In the genomic region with DNA sequence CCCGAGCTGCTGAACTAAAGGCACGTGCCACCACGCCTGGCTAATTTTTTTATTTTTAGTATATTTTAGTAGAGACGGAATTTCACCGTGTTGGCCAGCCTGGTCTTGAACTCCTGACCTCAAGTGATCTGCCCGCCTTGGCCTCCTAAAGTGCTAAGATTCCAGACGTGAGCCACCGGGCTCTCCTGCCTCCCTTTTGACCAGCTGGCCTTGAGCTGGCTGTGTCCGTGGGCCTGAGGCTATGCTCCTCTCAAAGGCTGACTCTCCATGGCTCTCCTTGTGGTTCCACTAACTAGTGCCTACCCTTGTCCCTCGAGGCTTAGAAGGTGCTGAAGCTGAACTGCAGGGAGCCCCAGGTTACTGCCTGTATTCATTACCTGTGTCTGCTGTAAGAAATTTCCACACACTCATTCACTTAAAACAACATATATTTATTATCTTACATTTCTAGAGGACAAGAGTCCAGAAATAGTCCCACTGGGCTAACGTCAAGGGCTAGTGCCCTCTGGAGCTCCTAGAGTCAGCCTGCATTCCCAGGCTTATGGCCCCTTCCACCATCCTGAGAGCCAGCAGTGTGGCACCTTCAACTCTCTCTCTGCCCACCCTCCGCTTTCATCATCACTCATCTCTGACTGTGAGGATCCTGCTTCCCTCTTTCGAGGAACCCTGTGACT, we compare ENCODE assay signal across 24 cellular contexts. TPM values are rescaled to one million over a fixed set of nuclear protein-coding genes. Genes with fewer than 3 reads are reported as not detected.
DNase-seq lines count a peak whose midpoint lies in the region; ATAC-seq and TF ChIP-seq lines count a peak whose summit lies in the region.
"Had no signal": no experiment of that assay in that cellular context is flagged by ENCODE, and none has a peak within 500 bp of the region (broad histone marks: within the 10 kb centered on the region; RNA-seq: fewer than 3 reads in every experiment).

No MANE protein-coding gene starts in this region.

- no peaks in the 10 kb centered on the region for H3K36me3 Mint-ChIP-seq in MCF 10A (ENCODE audit: insufficient read depth, unreplicated experiment)
- no peaks in the 10 kb centered on the region for H3K36me3 Mint-ChIP-seq in activated T-helper 17 cell treated with anti-CD3 and anti-CD28 coated beads, Interleukin-2, amount 50 U/mL, for 72 hours (ENCODE audit: low read depth)

- no peaks in the 10 kb centered on the region for H3K27me3 ChIP-seq in breast epithelium
- no peaks in the 10 kb centered on the region for H3K27me3 ChIP-seq in foreskin keratinocyte
- no peaks in the 10 kb centered on the region for H3K27me3 ChIP-seq in upper lobe of right lung
- H3K27me3 ChIP-seq: heart left ventricle, suprapubic skin, uterus had no signal

- H3K27ac ChIP-seq in breast epithelium (no peak overlapping the region), RWPE1 (peak overlapping the region; percentile 98), foreskin keratinocyte (peak overlapping the region; percentile 87), upper lobe of right lung (no peak overlapping the region)
- H3K27ac ChIP-seq: heart left ventricle, suprapubic skin, uterus had no signal

- H3K27ac Mint-ChIP-seq in MCF 10A (ENCODE audit: low read depth, unreplicated experiment) = peak overlapping the region; percentile 88
- no peak overlapping the region for H3K27ac Mint-ChIP-seq in activated T-helper 17 cell treated with anti-CD3 and anti-CD28 coated beads, Interleukin-2, amount 50 U/mL, for 72 hours
- H3K27ac Mint-ChIP-seq: activated naive CD4-positive, alpha-beta T cell treated with anti-CD3 and anti-CD28 coated beads for 36 hours; naive thymus-derived CD4-positive, alpha-beta T cell had no signal

- BruUV-seq in MCF 10A (replicated peaks; lab: Mats Ljungman, UMichigan) = no TSS peak

- CTCF ChIA-PET in MCF 10A (lab: Yijun Ruan, JAX) (interaction anchor here (0.6 to 1.9 kb wide), 4 partner anchors 9 to 297 kb away, joined by 3 to 6 read pairs (median 4); no protein-coding TSS in a partner anchor), RWPE1 (lab: Yijun Ruan, JAX) (interaction anchor here (1.2 kb wide), 1 partner anchor 11 kb away, joined by 3 read pairs; no protein-coding TSS in a partner anchor)

- no peaks in the 10 kb centered on the region for H3K9me3 Mint-ChIP-seq in MCF 10A (ENCODE audit: unreplicated experiment)
- no peaks in the 10 kb centered on the region for H3K9me3 Mint-ChIP-seq in activated T-helper 17 cell treated with anti-CD3 and anti-CD28 coated beads, Interleukin-2, amount 50 U/mL, for 72 hours
- H3K9me3 Mint-ChIP-seq: activated naive CD4-positive, alpha-beta T cell treated with anti-CD3 and anti-CD28 coated beads for 36 hours; activated T-cell treated with anti-CD3 and anti-CD28 coated beads, Interleukin-2, amount 50 U/mL, for 24 hours; central memory CD8-positive, alpha-beta T cell; naive thymus-derived CD4-positive, alpha-beta T cell had no signal

- H3K9me3 ChIP-seq in breast epithelium = no peaks in the 10 kb centered on the region
- no peaks in the 10 kb centered on the region for H3K9me3 ChIP-seq in upper lobe of right lung
- H3K9me3 ChIP-seq: heart left ventricle, suprapubic skin, uterus had no signal

- DNase-seq in MCF 10A (ENCODE audit: unreplicated experiment) (no peak), breast epithelium (ENCODE audit: low spot score in 2 of 2) (no peak), RWPE1 (ENCODE audit: low spot score) (no peak), foreskin keratinocyte (no peak), upper lobe of right lung (no peak), NOMO-1 treated with DMSO at 0.1 percent for 48 hours (lab: John Stamatoyannopoulos, UW; ENCODE audit: unreplicated experiment) (no peak), amniotic stem cell (lab: John Stamatoyannopoulos, UW) (no peak)
- DNase-seq: activated T-cell treated with anti-CD3 and anti-CD28 coated beads, Interleukin-2, amount 50 U/mL, for 24 hours; amygdala; C1 segment of cervical spinal cord; naive thymus-derived CD4-positive, alpha-beta T cell; NCI-H2029 treated with DMSO at 0.1 percent for 48 hours; NCI-H2227 treated with DMSO at 0.1 percent for 48 hours; NCI-H69; nucleus accumbens; uterus had no signal

- TF ChIP-seq CTCF in MCF 10A (IDR thresholded peaks at IDR 0.05; ENCODE audit: unreplicated experiment) (no peak), breast epithelium (IDR thresholded peaks at IDR 0.05) (no peak), RWPE1 (conservative IDR thresholded peaks at IDR 0.05; ENCODE audit: low read depth) (no peak), foreskin keratinocyte (conservative IDR thresholded peaks at IDR 0.05) (no peak), upper lobe of right lung (IDR thresholded peaks at IDR 0.05) (no peak)

- H3K4me1 ChIP-seq in breast epithelium (no peaks in the 10 kb centered on the region), foreskin keratinocyte (peaks cover 22% of the 10 kb centered on the region), upper lobe of right lung (no peaks in the 10 kb centered on the region)
- H3K4me1 ChIP-seq: heart left ventricle, uterus had no signal

- peaks cover 50% of the 10 kb centered on the region for H3K4me1 Mint-ChIP-seq in MCF 10A (ENCODE audit: insufficient read depth, unreplicated experiment)
- no peaks in the 10 kb centered on the region for H3K4me1 Mint-ChIP-seq in activated T-helper 17 cell treated with anti-CD3 and anti-CD28 coated beads, Interleukin-2, amount 50 U/mL, for 72 hours
- H3K4me1 Mint-ChIP-seq: central memory CD8-positive, alpha-beta T cell had no signal

- ATAC-seq in foreskin keratinocyte = no peak
- ATAC-seq in upper lobe of right lung = peak; percentile 14
- ATAC-seq in activated T-helper 17 cell treated with anti-CD3 and anti-CD28 coated beads, Interleukin-2, amount 50 U/mL, for 72 hours (replicated peaks) = no peak
- ATAC-seq: heart left ventricle, HepG2, left lobe of liver, Right ventricle myocardium inferior had no signal

- H3K4me3 ChIP-seq in breast epithelium (no peak overlapping the region), upper lobe of right lung (no peak overlapping the region)
- H3K4me3 ChIP-seq: heart left ventricle, suprapubic skin, uterus had no signal

- H3K36me3 ChIP-seq in breast epithelium (no peaks in the 10 kb centered on the region), upper lobe of right lung (no peaks in the 10 kb centered on the region)
- H3K36me3 ChIP-seq: heart left ventricle, suprapubic skin, uterus had no signal

- POLR2A ChIA-PET in MCF 10A (lab: Yijun Ruan, JAX) = interaction anchor here (0.7 to 4.0 kb wide), 14 partner anchors 9 to 243 kb away, joined by 3 to 28 read pairs (median 4); no protein-coding TSS in a partner anchor
- POLR2A ChIA-PET in RWPE1 (lab: Yijun Ruan, JAX; ENCODE audit: low non-redundant PET) = no interaction called here

- intact Hi-C loops in MCF 10A (cut with micrococcal nuclease) (no loop called here), breast epithelium (cut with DNase I; ENCODE audit: low total_unique reads) (no loop called here), upper lobe of right lung (cut with DNase I) (no loop called here)

- H3K4me3 Mint-ChIP-seq in MCF 10A (ENCODE audit: unreplicated experiment) = no peak overlapping the region
- no peak overlapping the region for H3K4me3 Mint-ChIP-seq in activated T-helper 17 cell treated with anti-CD3 and anti-CD28 coated beads, Interleukin-2, amount 50 U/mL, for 72 hours
- H3K4me3 Mint-ChIP-seq: activated naive CD4-positive, alpha-beta T cell treated with anti-CD3 and anti-CD28 coated beads for 36 hours; activated T-cell treated with anti-CD3 and anti-CD28 coated beads, Interleukin-2, amount 50 U/mL, for 24 hours; central memory CD8-positive, alpha-beta T cell; naive thymus-derived CD4-positive, alpha-beta T cell had no signal

- no peaks in the 10 kb centered on the region for H3K27me3 Mint-ChIP-seq in MCF 10A (ENCODE audit: insufficient read depth, unreplicated experiment)
- H3K27me3 Mint-ChIP-seq in activated T-helper 17 cell treated with anti-CD3 and anti-CD28 coated beads, Interleukin-2, amount 50 U/mL, for 72 hours = peaks cover 3% of the 10 kb centered on the region
- H3K27me3 Mint-ChIP-seq: activated T-cell treated with anti-CD3 and anti-CD28 coated beads, Interleukin-2, amount 50 U/mL, for 24 hours; naive thymus-derived CD4-positive, alpha-beta T cell had no signal

- no peak for TF ChIP-seq POLR2A in breast epithelium (IDR thresholded peaks at IDR 0.05)

RNA-seq across cellular contexts. Expression of a gene that starts 34.9 kb away (rescaled TPM):
- 109 and 126 TPM in 2 replicates for total RNA-seq in MCF 10A (2022)
- 10 to 100 TPM; 48.0 to 60.0 (median 57.5) TPM for total RNA-seq in breast epithelium
- 46.4 and 61.5 TPM in 2 replicates for total RNA-seq in foreskin keratinocyte
- polyA plus RNA-seq in foreskin keratinocyte = 21.4 and 32.5 TPM in 2 replicates
- total RNA-seq in upper lobe of right lung = 195 TPM
- total RNA-seq in activated T-helper 17 cell treated with anti-CD3 and anti-CD28 coated beads, Interleukin-2, amount 50 U/mL, for 72 hours = 10 to 100 TPM; 20.5 to 41.9 TPM

Comparison
In these comparisons a context has a peak if more than half of its experiments do, and no peak if none do; other contexts are left out.
1. H3K27ac ChIP-seq: peak in RWPE1 (single experiment) and foreskin keratinocyte (single experiment); none in breast epithelium (0 of 2) and upper lobe of right lung (single experiment).